ENCODE assay signal across 9 cellular contexts in genomic region chr1:33137800-33138199, GRCh38. TPM values are rescaled to one million over a fixed set of nuclear protein-coding genes. Genes with fewer than 3 reads are reported as not detected.
DNase-seq lines count a peak whose midpoint lies in the region; ATAC-seq and TF ChIP-seq lines count a peak whose summit lies in the region.
"Had no signal": no experiment of that assay in that cellular context is flagged by ENCODE, and none has a peak within 500 bp of the region (broad histone marks: within the 10 kb centered on the region; RNA-seq: fewer than 3 reads in every experiment).

No MANE protein-coding gene starts in this region.

- TF ChIP-seq CTCF in nephron progenitor cell (IDR thresholded peaks at IDR 0.05), result peak; percentile 68

- H3K27ac Mint-ChIP-seq in T-helper 17 cell, result no peak overlapping the region
- H3K27ac Mint-ChIP-seq in nephron progenitor cell, result no peak overlapping the region

- no peak overlapping the region for H3K4me3 Mint-ChIP-seq in T-helper 17 cell
- no peak overlapping the region for H3K4me3 Mint-ChIP-seq in nephron progenitor cell

- H3K27me3 Mint-ChIP-seq in T-helper 17 cell (no peaks in the 10 kb centered on the region), nephron progenitor cell (ENCODE audit: low read depth, poor library complexity) (peaks cover 10% of the 10 kb centered on the region)

- no peaks in the 10 kb centered on the region for H3K9me3 ChIP-seq in T-helper 17 cell (ENCODE audit: control insufficient read depth, low read length, poor library complexity, severe bottlenecking)
- H3K9me3 ChIP-seq: neutrophil had no signal

- no peaks in the 10 kb centered on the region for H3K36me3 Mint-ChIP-seq in T-helper 17 cell (ENCODE audit: low read depth)
- H3K36me3 Mint-ChIP-seq in nephron progenitor cell (ENCODE audit: low read depth), result no peaks in the 10 kb centered on the region

- H3K4me1 Mint-ChIP-seq in T-helper 17 cell (peaks cover 20% of the 10 kb centered on the region), nephron progenitor cell (peaks cover 46% of the 10 kb centered on the region)

- DNase-seq in NCI-H1436 (lab: John Stamatoyannopoulos, UW) (peak; percentile 61), NCI-H1436 treated with DMSO at 0.1 percent for 48 hours (lab: John Stamatoyannopoulos, UW) (no peak), T-helper 17 cell (no peak), nephron progenitor cell (peak; percentile 79), foreskin melanocyte (no peak)
- peak; percentile 11 for DNase-seq in effector CD4-positive, alpha-beta T cell

- H3K9me3 Mint-ChIP-seq in nephron progenitor cell, result no peaks in the 10 kb centered on the region

- ATAC-seq in T-helper 17 cell (peak; percentile 42), HG03460 (IDR thresholded peaks at IDR 0.05; ENCODE audit: unreplicated experiment) (no peak), HG03045 (IDR thresholded peaks at IDR 0.05; ENCODE audit: unreplicated experiment) (no peak)

RNA-seq across cellular contexts. Expression of gene TRIM62, which starts 44.0 kb away (rescaled TPM):
- total RNA-seq in T-helper 17 cell, result 10 to 100 TPM; 29.4 to 32.7 TPM

RNA-seq across cellular contexts. Expression of gene AZIN2, which starts 56.8 kb away (rescaled TPM):
- 1 to 10 TPM; 6.3 to 8.6 TPM for total RNA-seq in T-helper 17 cell

Comparison
In these comparisons a context has a peak if more than half of its experiments do, and no peak if none do; other contexts are left out.
1. DNase-seq: peak in NCI-H1436 (single experiment), effector CD4-positive, alpha-beta T cell (single experiment) and nephron progenitor cell (single experiment); none in NCI-H1436 treated with DMSO at 0.1 percent for 48 hours (single experiment), T-helper 17 cell (0 of 3) and foreskin melanocyte (single experiment).